23 cellular contexts compared by ENCODE assay signal in the genomic region with DNA sequence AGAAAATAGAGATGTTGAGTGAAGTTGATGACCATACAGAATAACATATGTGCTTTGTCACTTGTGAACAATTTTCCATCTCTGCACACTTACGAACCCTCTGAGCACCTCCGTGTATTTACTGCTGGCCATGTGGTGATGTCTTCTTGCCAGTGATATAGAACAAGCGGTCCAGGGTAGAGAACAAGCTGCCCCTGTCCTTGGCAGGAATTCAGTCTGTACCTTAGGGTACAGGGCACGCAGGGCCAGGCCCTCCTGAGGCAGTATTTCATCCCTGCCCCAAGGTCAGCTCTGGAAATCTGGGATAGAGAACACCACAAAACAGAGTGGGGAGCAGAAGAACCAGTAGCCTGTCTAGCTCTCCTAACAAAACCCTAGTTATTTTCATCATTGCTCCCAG.
"Had no signal": no experiment of that assay in that cellular context is flagged by ENCODE, and none has a peak within 500 bp of the region (broad histone marks: within the 10 kb centered on the region; RNA-seq: fewer than 3 reads in every experiment).

No MANE protein-coding gene starts in this region.

- H3K27ac ChIP-seq: coronary artery, dorsolateral prefrontal cortex, epithelial cell of prostate, esophagus squamous epithelium, gastrocnemius medialis, heart right ventricle, left ventricle myocardium inferior, lower lobe of right lung had no signal

- H3K36me3 ChIP-seq: esophagus squamous epithelium, gastrocnemius medialis, heart right ventricle, left ventricle myocardium inferior, lower lobe of right lung had no signal

- ATAC-seq: esophagus mucosa; gastrocnemius medialis; left colon; left lobe of liver; lower lobe of right lung; naive thymus-derived CD4-positive, alpha-beta T cell had no signal

- DNase-seq: dermis blood vessel endothelial cell; dorsolateral prefrontal cortex; effector CD4-positive, alpha-beta T cell; effector memory CD4-positive, alpha-beta T cell; erythroblast; esophagus squamous epithelium; foreskin fibroblast; foreskin melanocyte; gastrocnemius medialis; glutamatergic neuron; head of caudate nucleus; heart right ventricle; hippocampal formation; left colon; left ventricle myocardium inferior; lower lobe of right lung; mesenchymal stem cell; midbrain; naive thymus-derived CD4-positive, alpha-beta T cell had no signal

- H3K4me3 ChIP-seq: coronary artery, dorsolateral prefrontal cortex, esophagus squamous epithelium, gastrocnemius medialis, heart right ventricle, left ventricle myocardium inferior, lower lobe of right lung had no signal

- H3K9me3 ChIP-seq: esophagus squamous epithelium, gastrocnemius medialis, heart right ventricle, left ventricle myocardium inferior, lower lobe of right lung had no signal
